Comparison of ENCODE assay signal across 33 cellular contexts in the genomic region with DNA sequence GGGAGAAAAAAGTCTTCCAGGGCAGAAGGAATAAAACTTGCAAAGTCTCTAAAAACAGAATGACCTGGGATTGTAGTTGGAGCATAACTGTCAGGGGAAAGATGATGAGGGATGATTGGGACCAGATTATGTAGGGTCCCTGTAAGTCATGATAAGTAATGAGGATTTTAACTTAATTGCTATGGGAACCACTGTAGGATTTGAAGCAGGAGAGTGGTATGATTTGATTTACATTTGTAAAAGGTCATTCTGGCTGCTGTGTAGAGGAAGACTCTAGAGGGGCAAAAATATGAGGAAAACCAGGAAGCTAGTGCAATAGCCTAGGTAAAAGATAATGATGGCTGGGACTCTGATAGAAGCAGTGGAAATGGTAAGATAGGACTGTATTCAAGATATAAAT.
"Had no signal": no experiment of that assay in that cellular context is flagged by ENCODE, and none has a peak within 500 bp of the region (broad histone marks: within the 10 kb centered on the region; RNA-seq: fewer than 3 reads in every experiment).

No MANE protein-coding gene starts in this region.

- H3K9me3 ChIP-seq: MG63 had no signal

- H3K9ac ChIP-seq: KMS-11 had no signal

- H3K27me3 ChIP-seq: MG63 had no signal

- H3K4me2 ChIP-seq: KMS-11 had no signal

- H3K36me3 ChIP-seq: MG63 had no signal

- DNase-seq: Karpas-422, Kasumi-1, MG63, MM.1S, NCI-H1048, NCI-H1092, NCI-H1092 treated with DMSO at 0.1 percent for 48 hours, NCI-H1105, NCI-H1105 treated with DMSO at 0.1 percent for 48 hours, NCI-H1417, NCI-H1417 treated with DMSO at 0.1 percent for 48 hours, NCI-H1436, NCI-H1436 treated with DMSO at 0.1 percent for 48 hours, NCI-H146, NCI-H1694, NCI-H1694 treated with DMSO at 0.1 percent for 48 hours, NCI-H187, NCI-H187 treated with DMSO at 0.1 percent for 48 hours, NCI-H1930, NCI-H2029, NCI-H2029 treated with DMSO at 0.1 percent for 48 hours, NCI-H2081, NCI-H2081 treated with DMSO at 0.1 percent for 48 hours, NCI-H2107, NCI-H2171, NCI-H2227 treated with DMSO at 0.1 percent for 48 hours, NCI-H226, NCI-H345, NCI-H446, NCI-H446 treated with DMSO at 0.1 percent for 48 hours, NCI-H510A, NCI-H510A treated with DMSO at 0.1 percent for 48 hours had no signal

- H3K4me3 ChIP-seq: MG63 had no signal

- H3K27ac ChIP-seq: KMS-11 had no signal
